Comparison of ENCODE assay signal across 15 cellular contexts in the genomic region with DNA sequence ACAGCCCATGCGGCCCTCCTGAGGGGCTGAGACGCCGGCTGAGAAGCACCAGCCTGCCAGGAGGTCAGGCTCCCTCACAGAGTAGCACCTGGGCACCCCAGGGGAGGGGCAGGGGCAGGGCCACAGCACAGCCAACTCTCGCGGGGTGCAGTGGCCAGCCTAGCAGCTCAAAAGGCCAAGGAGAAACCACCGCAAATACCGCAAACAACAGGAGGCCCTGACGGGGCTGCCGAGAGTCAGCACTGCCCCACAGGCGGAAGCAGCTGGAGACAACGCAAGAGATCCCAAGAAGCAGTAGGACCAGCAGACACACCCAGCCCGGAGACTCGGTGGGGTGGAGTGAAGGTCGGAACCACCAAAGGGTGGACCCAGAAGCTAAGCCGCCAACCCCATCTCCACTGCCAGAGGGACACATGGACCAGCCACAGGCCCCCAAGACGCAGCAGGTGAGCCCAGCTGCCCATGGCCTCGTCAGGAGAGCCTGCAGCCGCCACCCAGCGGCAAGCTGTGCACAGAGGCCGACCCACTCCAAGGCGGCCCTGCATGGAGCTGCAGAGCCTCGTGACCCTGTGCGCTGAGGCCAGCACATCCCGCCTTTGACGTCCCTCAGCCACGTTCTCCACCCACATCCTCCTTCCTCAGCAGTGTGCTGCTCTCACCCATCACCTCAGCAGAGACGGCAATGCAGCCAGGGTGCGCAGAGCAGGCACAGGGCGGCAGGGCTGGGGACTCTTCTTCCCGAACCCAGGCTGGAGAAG. TPM values are rescaled to one million over a fixed set of nuclear protein-coding genes. Genes with fewer than 3 reads are reported as not detected.
DNase-seq lines count a peak whose midpoint lies in the region; ATAC-seq, FAIRE-seq and TF ChIP-seq lines count a peak whose summit lies in the region.
"Had no signal": no experiment of that assay in that cellular context is flagged by ENCODE, and none has a peak within 500 bp of the region (broad histone marks: within the 10 kb centered on the region; RNA-seq: fewer than 3 reads in every experiment).

No MANE protein-coding gene starts in this region.

- H3K79me2 ChIP-seq in GM23338 (replicated peaks; ENCODE audit: insufficient read depth), result no peaks in the 10 kb centered on the region

- H3K4me2 ChIP-seq in GM23338, result no peak overlapping the region
- H3K4me2 ChIP-seq: BLaER1 had no signal

- H3K4me3 ChIP-seq in GM23338, result no peak overlapping the region
- no peak overlapping the region for H3K4me3 ChIP-seq in choroid plexus epithelial cell (ENCODE audit: low read depth, low read length)
- H3K4me3 ChIP-seq in testis, result no peak overlapping the region
- H3K4me3 ChIP-seq in pancreas, result no peak overlapping the region
- H3K4me3 ChIP-seq: BLaER1, HAP-1 had no signal

- ATAC-seq in GM23338, result peak; percentile 15; the same call in 1 of the 3 replicates
- ATAC-seq in pancreas, result no peak

- no peak for TF ChIP-seq POLR2A in testis (IDR thresholded peaks at IDR 0.05)

- H3K9me2 ChIP-seq in GM23338 (ENCODE audit: insufficient read depth), result no peaks in the 10 kb centered on the region

- H3K4me3 Mint-ChIP-seq in GM23338 (no peak overlapping the region), nephron progenitor cell (no peak overlapping the region)
- H3K4me3 Mint-ChIP-seq: CD14-positive monocyte; CD4-positive, alpha-beta memory T cell had no signal

- 81 to 87% methylated on average over 18 to 28 of the region's 30 CpGs for WGBS in testis, 2 donors
- WGBS in pancreas, 2 donors, result 90 to 93% methylated on average over 30 of the region's 30 CpGs

- no peak overlapping the region for H2AFZ ChIP-seq in GM23338

- no peaks in the 10 kb centered on the region for H3F3A ChIP-seq in GM23338 (replicated peaks; ENCODE audit: low read depth)

- FAIRE-seq in pancreas (lab: Jason Lieb, UNC), result no peak

- TF ChIP-seq CTCF in GM23338 (conservative IDR thresholded peaks at IDR 0.05; ENCODE audit: low read depth in 2 of 2), result no peak
- TF ChIP-seq CTCF in choroid plexus epithelial cell (conservative IDR thresholded peaks at IDR 0.05; ENCODE audit: low read depth, low read length), result no peak
- TF ChIP-seq CTCF in nephron progenitor cell (IDR thresholded peaks at IDR 0.05), result no peak
- no peak for TF ChIP-seq CTCF in testis (IDR thresholded peaks at IDR 0.05)
- no peak for TF ChIP-seq CTCF in pancreas (IDR thresholded peaks at IDR 0.05)

- H3K9me3 Mint-ChIP-seq in GM23338 (no peaks in the 10 kb centered on the region; the same call in 2 of the 3 replicates), nephron progenitor cell (no peaks in the 10 kb centered on the region)

- H3K36me3 ChIP-seq in GM23338 (ENCODE audit: insufficient read depth) (no peaks in the 10 kb centered on the region), testis (ENCODE audit: low read depth, missing control alignments) (no peaks in the 10 kb centered on the region), pancreas (peaks cover 3 to 34% (median 8%) of the 10 kb centered on the region in 3 donors)

- no peak for DNase-seq in GM23338 (ENCODE audit: low spot score)
- DNase-seq in choroid plexus epithelial cell (ENCODE audit: low read depth), result peak; percentile 54
- DNase-seq in nephron progenitor cell, result no peak
- DNase-seq in testis, result peak; percentile 38
- no peak for DNase-seq in MV-4-11 (lab: John Stamatoyannopoulos, UW)
- DNase-seq in pancreas, result no peak
- DNase-seq in Kasumi-1 (lab: John Stamatoyannopoulos, UW), result no peak
- DNase-seq: 8988T, DMS153, DMS79, GDM1 had no signal

- H3K27ac Mint-ChIP-seq in GM23338, result no peak overlapping the region
- H3K27ac Mint-ChIP-seq in nephron progenitor cell, result peak overlapping the region; percentile 64

- peaks cover 3% of the 10 kb centered on the region; the same call in 1 of the 3 replicates for H3K36me3 Mint-ChIP-seq in GM23338 (ENCODE audit: low read depth)
- H3K36me3 Mint-ChIP-seq in nephron progenitor cell (ENCODE audit: low read depth), result peaks cover 14% of the 10 kb centered on the region

- intact Hi-C loops in testis (cut with DNase I; ENCODE audit: low total_unique reads), result no loop called here
- intact Hi-C loops in pancreas (cut with DNase I), result no loop called here

- H3K4me1 ChIP-seq in GM23338 (ENCODE audit: insufficient read depth) (no peaks in the 10 kb centered on the region), testis (no peaks in the 10 kb centered on the region), pancreas (no peaks in the 10 kb centered on the region)
- H3K4me1 ChIP-seq: HAP-1 had no signal

- no peaks in the 10 kb centered on the region; the same call in 1 of the 2 replicates for H4K20me1 ChIP-seq in GM23338 (replicated peaks; ENCODE audit: insufficient read depth)

- peaks cover 10% of the 10 kb centered on the region for H3K27me3 Mint-ChIP-seq in GM23338 (ENCODE audit: insufficient read depth, low read depth, poor library complexity)
- H3K27me3 Mint-ChIP-seq in nephron progenitor cell (ENCODE audit: low read depth, poor library complexity), result peaks cover 2% of the 10 kb centered on the region
- H3K27me3 Mint-ChIP-seq: CD4-positive, alpha-beta memory T cell had no signal

- H3K9me3 ChIP-seq in testis (no peaks in the 10 kb centered on the region), pancreas (no peaks in the 10 kb centered on the region)
- H3K9me3 ChIP-seq: BLaER1, HAP-1 had no signal

- H3K27me3 ChIP-seq in GM23338 (ENCODE audit: insufficient read depth) (no peaks in the 10 kb centered on the region), testis (no peaks in the 10 kb centered on the region), pancreas (no peaks in the 10 kb centered on the region)
- H3K27me3 ChIP-seq: BLaER1 had no signal

- H3K27ac ChIP-seq in GM23338 (ENCODE audit: low read depth) (no peak overlapping the region), testis (no peak overlapping the region), pancreas (no peak overlapping the region)
- H3K27ac ChIP-seq: BLaER1 had no signal

- H3K4me1 Mint-ChIP-seq in GM23338, result no peaks in the 10 kb centered on the region
- peaks cover 4% of the 10 kb centered on the region for H3K4me1 Mint-ChIP-seq in nephron progenitor cell
- H3K4me1 Mint-ChIP-seq: CD14-positive monocyte had no signal

TF ChIP-seq in GM23338, 12 proteins besides CTCF, POLR2A, EP300 and RAD21 (continues in another document):
- TF ChIP-seq POLR2AphosphoS5 (IDR thresholded peaks at IDR 0.05; ENCODE audit: low read depth), result no peak
- no peak for TF ChIP-seq ZNF114 (CRISPR knock-in tag; IDR thresholded peaks at IDR 0.05)
- no peak for TF ChIP-seq NANOG (IDR thresholded peaks at IDR 0.05; ENCODE audit: borderline replicate concordance)
- no peak for TF ChIP-seq EZH2phosphoT487 (IDR thresholded peaks at IDR 0.05; ENCODE audit: unreplicated experiment)
- TF ChIP-seq, protein P1, sequence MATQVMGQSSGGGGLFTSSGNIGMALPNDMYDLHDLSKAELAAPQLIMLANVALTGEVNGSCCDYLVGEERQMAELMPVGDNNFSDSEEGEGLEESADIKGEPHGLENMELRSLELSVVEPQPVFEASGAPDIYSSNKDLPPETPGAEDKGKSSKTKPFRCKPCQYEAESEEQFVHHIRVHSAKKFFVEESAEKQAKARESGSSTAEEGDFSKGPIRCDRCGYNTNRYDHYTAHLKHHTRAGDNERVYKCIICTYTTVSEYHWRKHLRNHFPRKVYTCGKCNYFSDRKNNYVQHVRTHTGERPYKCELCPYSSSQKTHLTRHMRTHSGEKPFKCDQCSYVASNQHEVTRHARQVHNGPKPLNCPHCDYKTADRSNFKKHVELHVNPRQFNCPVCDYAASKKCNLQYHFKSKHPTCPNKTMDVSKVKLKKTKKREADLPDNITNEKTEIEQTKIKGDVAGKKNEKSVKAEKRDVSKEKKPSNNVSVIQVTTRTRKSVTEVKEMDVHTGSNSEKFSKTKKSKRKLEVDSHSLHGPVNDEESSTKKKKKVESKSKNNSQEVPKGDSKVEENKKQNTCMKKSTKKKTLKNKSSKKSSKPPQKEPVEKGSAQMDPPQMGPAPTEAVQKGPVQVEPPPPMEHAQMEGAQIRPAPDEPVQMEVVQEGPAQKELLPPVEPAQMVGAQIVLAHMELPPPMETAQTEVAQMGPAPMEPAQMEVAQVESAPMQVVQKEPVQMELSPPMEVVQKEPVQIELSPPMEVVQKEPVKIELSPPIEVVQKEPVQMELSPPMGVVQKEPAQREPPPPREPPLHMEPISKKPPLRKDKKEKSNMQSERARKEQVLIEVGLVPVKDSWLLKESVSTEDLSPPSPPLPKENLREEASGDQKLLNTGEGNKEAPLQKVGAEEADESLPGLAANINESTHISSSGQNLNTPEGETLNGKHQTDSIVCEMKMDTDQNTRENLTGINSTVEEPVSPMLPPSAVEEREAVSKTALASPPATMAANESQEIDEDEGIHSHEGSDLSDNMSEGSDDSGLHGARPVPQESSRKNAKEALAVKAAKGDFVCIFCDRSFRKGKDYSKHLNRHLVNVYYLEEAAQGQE (IDR thresholded peaks at IDR 0.05; ENCODE audit: unreplicated experiment), result no peak
- no peak for TF ChIP-seq CREB1 (CRISPR knock-in tag; IDR thresholded peaks at IDR 0.05; ENCODE audit: low read depth)
- TF ChIP-seq, protein P2, sequence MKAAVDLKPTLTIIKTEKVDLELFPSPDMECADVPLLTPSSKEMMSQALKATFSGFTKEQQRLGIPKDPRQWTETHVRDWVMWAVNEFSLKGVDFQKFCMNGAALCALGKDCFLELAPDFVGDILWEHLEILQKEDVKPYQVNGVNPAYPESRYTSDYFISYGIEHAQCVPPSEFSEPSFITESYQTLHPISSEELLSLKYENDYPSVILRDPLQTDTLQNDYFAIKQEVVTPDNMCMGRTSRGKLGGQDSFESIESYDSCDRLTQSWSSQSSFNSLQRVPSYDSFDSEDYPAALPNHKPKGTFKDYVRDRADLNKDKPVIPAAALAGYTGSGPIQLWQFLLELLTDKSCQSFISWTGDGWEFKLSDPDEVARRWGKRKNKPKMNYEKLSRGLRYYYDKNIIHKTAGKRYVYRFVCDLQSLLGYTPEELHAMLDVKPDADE (IDR thresholded peaks at IDR 0.05), result no peak

RNA-seq across cellular contexts. Expression of a gene that starts 31.7 kb away (rescaled TPM):
- total RNA-seq in GM23338 (2014; rRNA removed; shearing (Covaris generic)), result 11.6 and 12.1 TPM in 2 replicates
- polyA plus RNA-seq in GM23338 (2016; fragmentation: Nextera tagmentation; extraction: Ambion mirVana), result 2.2 and 3.2 TPM in 2 replicates
- total RNA-seq in testis, result 10 to 100 TPM; 84.1 to 97.6 TPM
- polyA plus RNA-seq in testis (ENCODE audit: insufficient read depth, low read depth, low replicate concordance), result 120 TPM
- total RNA-seq in pancreas, result 10 to 100 TPM in 1 of 6 donors, 1 to 10 TPM in 5; 4.3 to 12.5 (median 6.7) TPM
- 10 to 100 TPM; 20.1 to 44.5 TPM for polyA plus RNA-seq in pancreas

RNA-seq across cellular contexts. Expression of a gene that starts 35.6 kb away (rescaled TPM):
- 13.6 and 14.8 TPM in 2 replicates for total RNA-seq in GM23338 (2014; rRNA removed; shearing (Covaris generic))
- 38.4 and 41.0 TPM in 2 replicates for polyA plus RNA-seq in GM23338 (2016; fragmentation: Nextera tagmentation; extraction: Ambion mirVana)
- 10 to 100 TPM; 22.0 to 40.0 TPM for total RNA-seq in testis
- polyA plus RNA-seq in testis (ENCODE audit: insufficient read depth, low read depth, low replicate concordance), result 28.1 TPM
- 10 to 100 TPM; 24.7 to 36.6 (median 30.4) TPM for total RNA-seq in pancreas
- 10 to 100 TPM; 47.8 to 64.9 TPM for polyA plus RNA-seq in pancreas

RNA-seq across cellular contexts. Expression of a gene that starts 48.1 kb away (rescaled TPM):
- total RNA-seq in GM23338 (2014; rRNA removed; shearing (Covaris generic)), result 9.6 and 10.3 TPM in 2 replicates
- polyA plus RNA-seq in GM23338 (2016; fragmentation: Nextera tagmentation; extraction: Ambion mirVana) (1.9 and 2.6 TPM in 2 replicates), testis (ENCODE audit: insufficient read depth, low read depth, low replicate concordance) (12.9 TPM), pancreas (10 to 100 TPM; 25.3 to 38.3 TPM)
- total RNA-seq in testis (10 to 100 TPM; 20.4 to 21.3 TPM), pancreas (10 to 100 TPM in 4 of 6 donors, 1 to 10 TPM in 2; 9.9 to 16.8 (median 10.7) TPM)
- polyA plus RNA-seq: CD14-positive monocyte; CD4-positive, alpha-beta memory T cell had no signal

Comparison
In these comparisons a context has a peak if more than half of its experiments do, and no peak if none do; other contexts are left out.
1. DNase-seq: peak in choroid plexus epithelial cell (single experiment) and testis (single experiment); none in GM23338 (single experiment), nephron progenitor cell (single experiment), MV-4-11 (single experiment), pancreas (0 of 6) and Kasumi-1 (0 of 2).